ENCODE assay signal across 16 cellular contexts in genomic region chr3:115862099-115862498, GRCh38.
"Had no signal": no experiment of that assay in that cellular context is flagged by ENCODE, and none has a peak within 500 bp of the region (broad histone marks: within the 10 kb centered on the region; RNA-seq: fewer than 3 reads in every experiment).

No MANE protein-coding gene starts in this region.

- H3K9me3 ChIP-seq: colonic mucosa, right lobe of liver had no signal

- H3K36me3 ChIP-seq: colonic mucosa, right lobe of liver had no signal

- ATAC-seq: left colon; naive thymus-derived CD8-positive, alpha-beta T cell; right lobe of liver had no signal

- H3K27me3 ChIP-seq: colonic mucosa, right lobe of liver had no signal

- H3K4me1 ChIP-seq: colonic mucosa, right lobe of liver had no signal

- H3K27ac ChIP-seq: colonic mucosa, right lobe of liver had no signal

- H3K4me3 ChIP-seq: colonic mucosa, right lobe of liver had no signal

- DNase-seq: activated CD4-positive, alpha-beta T cell treated with anti-CD3 and anti-CD28 coated beads, Interleukin-2, amount 10 ng/mL, durations not matched to agents 24 days and 14 days; activated CD8-positive, alpha-beta memory T cell treated with anti-CD3 and anti-CD28 coated beads for 24 hours; activated naive CD4-positive, alpha-beta T cell treated with anti-CD3 and anti-CD28 coated beads for 36 hours; caudate nucleus; colonic mucosa; foreskin melanocyte; head of caudate nucleus; left colon; mammary epithelial cell; naive thymus-derived CD8-positive, alpha-beta T cell; occipital lobe; right lobe of liver; stimulated activated CD4-positive, alpha-beta T cell treated with anti-CD3 and anti-CD28 coated beads, Interleukin-2, amount 100 ng/mL, for 24 hours; stimulated activated naive CD4-positive, alpha-beta T cell; substantia nigra; trophoblast cell had no signal
